8 cellular contexts compared by ENCODE assay signal in genomic region chr7:74253975-74254857, GRCh38. TPM values are rescaled to one million over a fixed set of nuclear protein-coding genes. Genes with fewer than 3 reads are reported as not detected.
DNase-seq lines count a peak whose midpoint lies in the region; ATAC-seq lines count a peak whose summit lies in the region.

Gene RFC2, minus strand, starts transcription at chr7:74254399. Its CDS starts 16 bp downstream, at chr7:74254383.

- peaks cover 38% of the 10 kb centered on the region for H3K36me3 Mint-ChIP-seq in effector memory CD8-positive, alpha-beta T cell (ENCODE audit: insufficient read depth)
- H3K36me3 Mint-ChIP-seq in memory B cell, result peaks cover 16% of the 10 kb centered on the region

- H3K9me3 Mint-ChIP-seq in effector memory CD8-positive, alpha-beta T cell, result no peaks in the 10 kb centered on the region
- H3K9me3 Mint-ChIP-seq in memory B cell, result no peaks in the 10 kb centered on the region

- POLR2A ChIA-PET in activated CD8-positive, alpha-beta memory T cell treated with anti-CD3 and anti-CD28 coated beads for 36 hours (lab: Charles Lee), result interaction anchor here (0.6 kb wide), 1 partner anchor 417 kb away, joined by 3 read pairs; no protein-coding TSS in a partner anchor

- H3K27me3 Mint-ChIP-seq in effector memory CD8-positive, alpha-beta T cell, result no peaks in the 10 kb centered on the region
- H3K27me3 Mint-ChIP-seq in memory B cell, result no peaks in the 10 kb centered on the region

- DNase-seq in CMK (ENCODE audit: low read depth), result peak; percentile 97
- peak; percentile 84 for DNase-seq in HS-27A (ENCODE audit: low read depth)
- peak; percentile 64 for DNase-seq in NK-92 (lab: John Stamatoyannopoulos, UW; ENCODE audit: unreplicated experiment)
- peak; percentile 98 to 99 (median 99) for DNase-seq in effector memory CD8-positive, alpha-beta T cell
- DNase-seq in memory B cell (ENCODE audit: low spot score in 2 of 2), result peak; percentile 98 to 100
- peak; percentile 87 for DNase-seq in stimulated activated CD8-positive, alpha-beta memory T cell treated with anti-CD3 and anti-CD28 coated beads, Interleukin-12 subunit alpha, Interleukin-12 subunit beta, amount 100 ng/mL, for 24 hours (ENCODE audit: extremely low read depth)

- H3K4me1 Mint-ChIP-seq in effector memory CD8-positive, alpha-beta T cell (ENCODE audit: low read depth in 2 of 2), result peaks cover 19 to 27% of the 10 kb centered on the region in 2 donors
- H3K4me1 Mint-ChIP-seq in memory B cell, result peaks cover 13% of the 10 kb centered on the region

- CTCF ChIA-PET in activated CD8-positive, alpha-beta memory T cell treated with anti-CD3 and anti-CD28 coated beads for 36 hours (lab: Charles Lee), result interaction anchor here (0.5 to 1.8 kb wide), 3 partner anchors 13 to 147 kb away, joined by 3 to 4 read pairs (median 3); no protein-coding TSS in a partner anchor

- peak within 1 kb of the TSS; percentile 95 to 97 for H3K27ac Mint-ChIP-seq in effector memory CD8-positive, alpha-beta T cell
- peak within 1 kb of the TSS; percentile 92 for H3K27ac Mint-ChIP-seq in memory B cell

- H3K4me3 Mint-ChIP-seq in effector memory CD8-positive, alpha-beta T cell, result peak within 1 kb of the TSS; percentile 93 to 94
- H3K4me3 Mint-ChIP-seq in memory B cell, result peak within 1 kb of the TSS; percentile 98

- ATAC-seq in GM19463 (IDR thresholded peaks at IDR 0.05; ENCODE audit: unreplicated experiment), result peak; percentile 96
- peak; percentile 96 for ATAC-seq in effector memory CD8-positive, alpha-beta T cell (replicated peaks)
- ATAC-seq in memory B cell (ENCODE audit: low read depth), result peak; percentile 97

RNA-seq across cellular contexts. Expression of gene RFC2, which starts in this region (rescaled TPM):
- 10 to 100 TPM; 95.4 to 97.0 TPM for total RNA-seq in activated CD8-positive, alpha-beta memory T cell treated with anti-CD3 and anti-CD28 coated beads for 36 hours

Comparison
In these comparisons a context has a peak if more than half of its experiments do, and no peak if none do; other contexts are left out.
1. Peak in every context shown above with its lines: DNase-seq and ATAC-seq.